ENCODE assay signal across 26 cellular contexts in the genomic region with DNA sequence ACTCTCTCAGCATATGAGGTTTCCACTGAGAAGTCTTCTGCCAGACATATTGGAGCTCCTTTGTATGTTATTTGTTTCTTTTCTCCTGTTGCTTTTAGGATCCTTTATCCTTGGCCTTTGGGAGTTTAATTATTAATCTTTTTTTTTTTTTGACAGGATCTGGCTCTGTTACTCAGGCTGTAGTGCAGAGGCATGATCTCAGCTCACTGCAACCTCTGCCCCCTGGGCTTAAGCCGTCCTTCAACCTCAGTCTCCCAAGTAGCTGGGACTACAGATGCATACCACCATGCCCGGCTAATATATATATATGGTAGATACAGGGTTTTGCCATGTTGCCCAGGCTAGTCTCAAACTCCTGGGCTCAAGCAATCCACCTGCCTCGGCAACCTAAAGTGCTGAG. TPM values are rescaled to one million over a fixed set of nuclear protein-coding genes. Genes with fewer than 3 reads are reported as not detected.
"Had no signal": no experiment of that assay in that cellular context is flagged by ENCODE, and none has a peak within 500 bp of the region (broad histone marks: within the 10 kb centered on the region; RNA-seq: fewer than 3 reads in every experiment).

No MANE protein-coding gene starts in this region.

- DNase-seq: KBM-7, MV-4-11, NCI-H1048, NCI-H1105, NCI-H1417, NCI-H146, NCI-H1694 treated with DMSO at 0.1 percent for 48 hours, NCI-H1930, NCI-H2081 treated with DMSO at 0.1 percent for 48 hours, NCI-H2171, NCI-H226, NCI-H446, NCI-H510A, NCI-H524 treated with DMSO at 0.1 percent for 48 hours, NCI-H69, NCI-H774, PC-3, SHP77 treated with DMSO at 0.1 percent for 48 hours, SJCRH30 had no signal

- H3K9me3 ChIP-seq: SJCRH30 had no signal

- H3K4me3 ChIP-seq: SJCRH30 had no signal

- H3K36me3 ChIP-seq: SJCRH30 had no signal

- H3K27ac ChIP-seq: RWPE1, SJCRH30 had no signal

- ATAC-seq: Panc1, PC-3, SK-N-SH treated with all-trans-retinoic acid at 6 μM for 48 hours had no signal

- FAIRE-seq: HTR-8/SVneo had no signal

- H3K4me1 ChIP-seq: SJCRH30 had no signal

RNA-seq across cellular contexts. Expression of gene CYP4F3, which starts 6.6 kb away (rescaled TPM):
- total RNA-seq: LHCN-M2, OCI-LY7, PC-3, SJCRH30 had no signal

RNA-seq across cellular contexts. Expression of gene CYP4F8, which starts 19.1 kb away (rescaled TPM):
- total RNA-seq: LHCN-M2, MCF 10A, OCI-LY7, PC-3, SJCRH30 had no signal

RNA-seq across cellular contexts. Expression of gene CYP4F12, which starts 38.8 kb away (rescaled TPM):
- total RNA-seq: LHCN-M2, PC-3, SJCRH30 had no signal
